Comparison of ENCODE assay signal across 9 cellular contexts in the genomic region with DNA sequence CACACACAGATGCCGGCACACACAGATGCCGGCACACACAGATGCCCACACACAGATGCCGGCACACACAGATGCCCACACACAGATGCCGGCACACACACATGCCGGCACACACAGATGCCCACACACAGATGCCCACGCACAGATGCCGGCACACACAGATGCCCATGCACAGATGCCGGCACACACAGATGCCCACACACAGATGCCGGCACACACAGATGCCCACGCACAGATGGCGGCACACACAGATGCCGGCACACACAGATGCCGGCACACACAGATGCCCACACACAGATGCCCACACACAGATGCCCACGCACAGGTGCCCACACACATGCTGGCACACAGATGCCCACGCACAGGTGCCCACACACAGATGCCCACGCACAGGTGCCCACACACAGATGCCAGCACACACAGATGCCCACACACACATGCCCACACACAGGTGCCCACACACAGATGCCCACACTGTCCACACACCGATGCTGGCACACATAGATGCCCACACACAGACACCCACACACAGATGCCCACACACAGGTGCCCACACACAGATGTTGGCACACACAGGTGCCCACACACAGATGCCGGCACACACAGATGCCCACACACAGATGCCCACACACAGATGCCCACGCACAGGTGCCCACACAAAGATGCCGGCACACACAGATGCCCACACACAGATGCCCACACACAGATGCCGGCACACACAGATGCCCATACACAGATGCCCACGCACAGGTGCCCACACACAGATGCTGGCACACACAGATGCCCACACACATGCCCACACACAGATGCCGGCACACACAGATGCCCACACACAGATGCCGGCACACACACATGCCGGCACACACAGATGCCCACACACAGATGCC. TPM values are rescaled to one million over a fixed set of nuclear protein-coding genes. Genes with fewer than 3 reads are reported as not detected.
DNase-seq lines count a peak whose midpoint lies in the region; ATAC-seq and TF ChIP-seq lines count a peak whose summit lies in the region.
"Not testable (repeated sequence)": the region's sequence is repeated elsewhere in the genome, so short reads cannot be mapped to it uniquely, and the experiment has no call there.
"Had no signal": no experiment of that assay in that cellular context is flagged by ENCODE, and none has a peak within 500 bp of the region (broad histone marks: within the 10 kb centered on the region; RNA-seq: fewer than 3 reads in every experiment).

No MANE protein-coding gene starts in this region.

- TF ChIP-seq CTCF in natural killer cell (IDR thresholded peaks at IDR 0.05), result not testable (repeated sequence)

- not testable (repeated sequence) for ATAC-seq in CD4-positive, CD25-positive, alpha-beta regulatory T cell (ENCODE audit: low read depth in 2 of 2); T-helper 17 cell; central memory CD8-positive, alpha-beta T cell (replicated peaks; ENCODE audit: extremely low read depth, poor library complexity, severe bottlenecking); left ventricle myocardium superior; natural killer cell

- not testable (repeated sequence) for H3K9me3 ChIP-seq in CD4-positive, CD25-positive, alpha-beta regulatory T cell (ENCODE audit: control insufficient read depth in 2 of 2, low read length in 2 of 2); T-helper 17 cell (ENCODE audit: control insufficient read depth, low read length, poor library complexity, severe bottlenecking)

- intact Hi-C loops in left ventricle myocardium superior (cut with micrococcal nuclease); natural killer cell (cut with micrococcal nuclease): not testable (repeated sequence)

- not testable (repeated sequence) for H3K27ac ChIP-seq in CD4-positive, CD25-positive, alpha-beta regulatory T cell (ENCODE audit: insufficient read depth, low read length, poor library complexity, severe bottlenecking)
- H3K27ac ChIP-seq in temporal lobe (ENCODE audit: low read depth, low read length), result peak overlapping the region; percentile 40

- H3K36me3 Mint-ChIP-seq in CD4-positive, CD25-positive, alpha-beta regulatory T cell; T-helper 17 cell (ENCODE audit: low read depth); natural killer cell: not testable (repeated sequence)
- H3K36me3 Mint-ChIP-seq in central memory CD8-positive, alpha-beta T cell (ENCODE audit: insufficient read depth), result peaks cover 31% of the 10 kb centered on the region

- H3K36me3 ChIP-seq in CD4-positive, CD25-positive, alpha-beta regulatory T cell (ENCODE audit: control insufficient read depth, insufficient read depth, low read length), result not testable (repeated sequence)

- not testable (repeated sequence) for H3K4me1 ChIP-seq in CD4-positive, CD25-positive, alpha-beta regulatory T cell (ENCODE audit: control insufficient read depth, insufficient read depth, low read length, poor library complexity, severe bottlenecking)

- H3K4me3 ChIP-seq in CD4-positive, CD25-positive, alpha-beta regulatory T cell (ENCODE audit: low read depth, low read length), result not testable (repeated sequence)

- peak overlapping the region in 3 of 4 donors; percentile 38 to 49 (median 39) for H3K4me3 Mint-ChIP-seq in CD4-positive, CD25-positive, alpha-beta regulatory T cell
- not testable (repeated sequence) for H3K4me3 Mint-ChIP-seq in T-helper 17 cell; central memory CD8-positive, alpha-beta T cell; natural killer cell

- H3K27ac Mint-ChIP-seq in CD4-positive, CD25-positive, alpha-beta regulatory T cell, result not testable (repeated sequence)
- H3K27ac Mint-ChIP-seq in T-helper 17 cell (peak overlapping the region; percentile 59), natural killer cell (peak overlapping the region; percentile 6 to 69)
- H3K27ac Mint-ChIP-seq in central memory CD8-positive, alpha-beta T cell (ENCODE audit: low read depth), result peak overlapping the region; percentile 64

- DNase-seq in CD4-positive, CD25-positive, alpha-beta regulatory T cell; T-helper 17 cell; central memory CD8-positive, alpha-beta T cell (ENCODE audit: low spot score in 2 of 2); natural killer cell: not testable (repeated sequence)
- peak; percentile 9 for DNase-seq in left ventricle myocardium superior

- not testable (repeated sequence) for H3K9me3 Mint-ChIP-seq in CD4-positive, CD25-positive, alpha-beta regulatory T cell; central memory CD8-positive, alpha-beta T cell; natural killer cell

- peaks cover 0 to 10% (median 3%) of the 10 kb centered on the region in 4 donors for H3K4me1 Mint-ChIP-seq in CD4-positive, CD25-positive, alpha-beta regulatory T cell
- H3K4me1 Mint-ChIP-seq in T-helper 17 cell; central memory CD8-positive, alpha-beta T cell: not testable (repeated sequence)
- peaks cover 0 to 11% of the 10 kb centered on the region in 2 donors for H3K4me1 Mint-ChIP-seq in natural killer cell

- peaks cover 11% of the 10 kb centered on the region for H3K27me3 Mint-ChIP-seq in CD4-positive, CD25-positive, alpha-beta regulatory T cell
- H3K27me3 Mint-ChIP-seq in T-helper 17 cell; central memory CD8-positive, alpha-beta T cell; natural killer cell (ENCODE audit: low read depth in 2 of 2): not testable (repeated sequence)

- not testable (repeated sequence) for H3K27me3 ChIP-seq in CD4-positive, CD25-positive, alpha-beta regulatory T cell (ENCODE audit: control insufficient read depth, insufficient read depth, low read length)

RNA-seq across cellular contexts. Expression of a gene that starts 11.6 kb away (rescaled TPM):
- total RNA-seq in CD4-positive, CD25-positive, alpha-beta regulatory T cell, result not detected
- polyA plus RNA-seq in CD4-positive, CD25-positive, alpha-beta regulatory T cell, result under 1 TPM in 1 of 4 donors, not detected in 3; 0.14 TPM
- total RNA-seq in T-helper 17 cell (under 1 TPM; 0.52 to 0.76 TPM), left ventricle myocardium superior (not detected), natural killer cell (under 1 TPM in 1 of 3 donors, not detected in 2; 0.75 TPM), temporal lobe (not detected)
- total RNA-seq: CD8-positive, alpha-beta memory T cell; GM12878; GM23248 had no signal
- polyA plus RNA-seq: CD8-positive, alpha-beta memory T cell; GM23248 had no signal

RNA-seq across cellular contexts. Expression of a gene that starts 17.2 kb away (rescaled TPM):
- total RNA-seq in CD4-positive, CD25-positive, alpha-beta regulatory T cell, result 0.17 TPM
- polyA plus RNA-seq in CD4-positive, CD25-positive, alpha-beta regulatory T cell, result not detected
- total RNA-seq in T-helper 17 cell, result under 1 TPM in 1 of 2 donors, not detected in 1; 0.12 TPM
- not detected for total RNA-seq in left ventricle myocardium superior
- total RNA-seq in natural killer cell, result under 1 TPM in 1 of 3 donors, not detected in 2; 0.20 TPM
- under 0.01 TPM for total RNA-seq in temporal lobe
- total RNA-seq: CD8-positive, alpha-beta memory T cell; GM23248 had no signal
- polyA plus RNA-seq: CD8-positive, alpha-beta memory T cell had no signal

RNA-seq across cellular contexts. Expression of a gene that starts 28.8 kb away (rescaled TPM):
- total RNA-seq in CD4-positive, CD25-positive, alpha-beta regulatory T cell, result 7.9 TPM
- 1 to 10 TPM; 3.3 to 4.9 (median 3.9) TPM for polyA plus RNA-seq in CD4-positive, CD25-positive, alpha-beta regulatory T cell
- total RNA-seq in T-helper 17 cell (1 to 10 TPM; 4.1 to 8.1 TPM), left ventricle myocardium superior (8.1 TPM), natural killer cell (10 to 100 TPM in 2 of 3 donors, 1 to 10 TPM in 1; 7.0 to 14.1 (median 11.8) TPM), temporal lobe (18.4 TPM)
